ENCODE assay signal across 19 cellular contexts in the genomic region with DNA sequence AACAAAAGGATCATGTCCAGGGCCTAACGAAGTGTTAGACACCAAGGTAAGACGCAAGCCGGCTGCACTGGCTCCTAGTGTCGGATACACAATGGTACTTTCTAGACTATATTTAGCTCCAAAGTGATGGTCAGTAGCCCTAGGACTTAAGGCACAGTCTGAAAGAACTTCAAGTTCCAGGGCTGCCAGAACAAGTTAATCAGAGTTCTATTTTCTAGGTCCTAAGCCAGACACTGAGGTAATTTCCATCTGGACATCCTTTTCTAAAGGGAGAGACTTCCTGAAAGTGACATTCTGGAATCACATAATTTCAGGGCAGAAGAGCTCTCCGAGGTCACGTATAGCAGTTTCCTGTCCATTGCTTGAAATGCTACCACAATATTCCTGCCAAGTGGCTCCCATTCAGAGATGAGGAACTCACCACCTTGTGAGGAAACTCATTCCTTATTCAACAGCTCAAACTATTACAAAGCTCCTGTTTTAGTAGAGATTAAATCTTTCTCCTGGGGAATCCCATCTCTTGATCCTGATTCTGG.
DNase-seq lines count a peak whose midpoint lies in the region; ATAC-seq, FAIRE-seq and TF ChIP-seq lines count a peak whose summit lies in the region.
"Had no signal": no experiment of that assay in that cellular context is flagged by ENCODE, and none has a peak within 500 bp of the region (broad histone marks: within the 10 kb centered on the region; RNA-seq: fewer than 3 reads in every experiment).

No MANE protein-coding gene starts in this region.

- TF ChIP-seq CTCF in cardiac fibroblast (IDR thresholded peaks at IDR 0.05; ENCODE audit: low read depth, low read length): no peak
- no peak for TF ChIP-seq CTCF in psoas muscle (IDR thresholded peaks at IDR 0.05)

- no peak overlapping the region for H3K9ac ChIP-seq in GM23248

- H3K9me3 Mint-ChIP-seq in activated T-cell treated with anti-CD3 and anti-CD28 coated beads, Interleukin-2, amount 50 U/mL, for 24 hours: no peaks in the 10 kb centered on the region

- no peaks in the 10 kb centered on the region for H4K20me1 ChIP-seq in GM23248 (ENCODE audit: insufficient read depth)

- DNase-seq in GM23248: peak; percentile 23
- peak; percentile 18 to 21 for DNase-seq in cardiac fibroblast (ENCODE audit: low read depth in 2 of 2)
- peak; percentile 27 to 68 (median 35) for DNase-seq in right cardiac atrium
- DNase-seq in psoas muscle: peak in 1 of 2 donors; percentile 61
- DNase-seq in activated gamma-delta T cell treated with Interleukin-2 at 50 U/mL for 16 hours: no peak
- no peak for DNase-seq in RCC 7860 (ENCODE audit: low spot score)
- DNase-seq in activated T-cell treated with anti-CD3 and anti-CD28 coated beads, Interleukin-2, amount 50 U/mL, for 24 hours: no peak
- DNase-seq: activated naive CD4-positive, alpha-beta T cell treated with Interleukin-2 at 50 U/mL for 16 hours; Karpas-422; kidney glomerular epithelial cell; NCI-H1436 treated with DMSO at 0.1 percent for 48 hours; NCI-H510A; stimulated activated naive CD8-positive, alpha-beta T cell treated with anti-CD3 and anti-CD28 coated beads, Interleukin-15, Interleukin-2, amounts not matched to agents 100 U/mL and 50 U/mL, for 24 hours; SW 1271 had no signal

- H3F3A ChIP-seq in GM23248 (ENCODE audit: insufficient read depth): peaks cover 5% of the 10 kb centered on the region; the same call in 1 of the 2 replicates

- H3K27me3 Mint-ChIP-seq in activated T-cell treated with anti-CD3 and anti-CD28 coated beads, Interleukin-2, amount 50 U/mL, for 24 hours: peaks cover 12% of the 10 kb centered on the region

- no peak overlapping the region for H3K27ac Mint-ChIP-seq in activated T-cell treated with anti-CD3 and anti-CD28 coated beads, Interleukin-2, amount 50 U/mL, for 24 hours
- H3K27ac Mint-ChIP-seq: WTC11 had no signal

- no peak overlapping the region for H3K4me2 ChIP-seq in GM23248 (ENCODE audit: unreplicated experiment)

- intact Hi-C loops in right cardiac atrium (cut with DNase I) (no loop called here), psoas muscle (cut with DNase I) (loop anchor here in 1 of 2 donors (2.0 kb wide), 1 partner anchor 30 kb away; no protein-coding TSS in a partner anchor)

- ATAC-seq in right cardiac atrium (peak; percentile 94 to 97), psoas muscle (peak; percentile 74 to 98 (median 88)), HG03378 (IDR thresholded peaks at IDR 0.05; ENCODE audit: unreplicated experiment) (no peak)
- ATAC-seq: HCT116; stimulated activated naive CD8-positive, alpha-beta T cell treated with anti-CD3 and anti-CD28 coated beads, Interleukin-15, Interleukin-2, amounts not matched to agents 100 U/mL and 50 U/mL, for 24 hours; WTC11 had no signal

- H3K27me3 ChIP-seq in GM23248 (replicated peaks; ENCODE audit: insufficient read depth) (no peaks in the 10 kb centered on the region), right cardiac atrium (ENCODE audit: control insufficient read depth, insufficient read depth) (no peaks in the 10 kb centered on the region), psoas muscle (ENCODE audit: insufficient read depth in 3 of 3, low read length in 2 of 3) (no peaks in the 10 kb centered on the region)

- 0 out of 2 replicates have a peak, but pooled peaks cover 13% of the 10 kb centered on the region for H3K4me1 ChIP-seq in GM23248 (ENCODE audit: insufficient read depth)
- peaks cover 1% of the 10 kb centered on the region for H3K4me1 ChIP-seq in right cardiac atrium (ENCODE audit: control insufficient read depth, insufficient read depth, low read length)
- peaks cover 4% of the 10 kb centered on the region for H3K4me1 ChIP-seq in psoas muscle

- H3K27ac ChIP-seq in GM23248 (no peak overlapping the region), right cardiac atrium (ENCODE audit: low read length) (no peak overlapping the region), psoas muscle (peak overlapping the region; percentile 25)

- no peaks in the 10 kb centered on the region for H3K79me2 ChIP-seq in GM23248 (ENCODE audit: insufficient read depth)

- H3K9me2 ChIP-seq in GM23248 (ENCODE audit: insufficient read depth): no peaks in the 10 kb centered on the region

- H3K36me3 Mint-ChIP-seq in activated T-cell treated with anti-CD3 and anti-CD28 coated beads, Interleukin-2, amount 50 U/mL, for 24 hours (ENCODE audit: low read depth): no peaks in the 10 kb centered on the region

- WGBS in GM23248 (ENCODE audit: low coverage in 1 of 2, low lambda C conversion rate in 2 of 2, missing lambda C conversion rate in 2 of 2), 2 experiments: 13 to 21% methylated on average over 6 of the region's 6 CpGs
- 28% methylated on average over 6 of the region's 6 CpGs for WGBS in right cardiac atrium
- 11 to 29% (median 11%) methylated on average over 6 of the region's 6 CpGs for WGBS in psoas muscle, 3 donors

- H3K36me3 ChIP-seq in GM23248 (ENCODE audit: low read depth) (no peaks in the 10 kb centered on the region), psoas muscle (ENCODE audit: insufficient read depth in 1 of 2, low read depth in 1 of 2) (no peaks in the 10 kb centered on the region)

- in situ Hi-C loops in GM23248 (cut with MboI): no loop called here

- no peak for FAIRE-seq in RCC 7860 (lab: Jason Lieb, UNC)
- FAIRE-seq: endometrium had no signal

- no peaks in the 10 kb centered on the region for H3K4me1 Mint-ChIP-seq in activated T-cell treated with anti-CD3 and anti-CD28 coated beads, Interleukin-2, amount 50 U/mL, for 24 hours (ENCODE audit: low read depth)
- H3K4me1 Mint-ChIP-seq: central memory CD8-positive, alpha-beta T cell had no signal

- H3K4me3 ChIP-seq in GM23248 (no peak overlapping the region), cardiac fibroblast (replicated peaks in 1 of 2; ENCODE audit: low read depth in 2 of 2, low read length in 2 of 2) (no peak overlapping the region), right cardiac atrium (ENCODE audit: low read length) (no peak overlapping the region), psoas muscle (no peak overlapping the region)

- H3K9me3 ChIP-seq in GM23248 (ENCODE audit: low read depth) (no peaks in the 10 kb centered on the region), right cardiac atrium (ENCODE audit: control insufficient read depth, low read length) (no peaks in the 10 kb centered on the region), psoas muscle (no peaks in the 10 kb centered on the region)

- H3K4me3 Mint-ChIP-seq in activated T-cell treated with anti-CD3 and anti-CD28 coated beads, Interleukin-2, amount 50 U/mL, for 24 hours: no peak overlapping the region
- H3K4me3 Mint-ChIP-seq: central memory CD8-positive, alpha-beta T cell; WTC11 had no signal

- H2AFZ ChIP-seq in GM23248: 0 out of 2 replicates have a peak overlapping the region, but pooled peaks have one; percentile 10

Comparison
In these comparisons a context has a peak if more than half of its experiments do, and no peak if none do; other contexts are left out.
1. DNase-seq: peak in GM23248 (single experiment), cardiac fibroblast (2 of 2) and right cardiac atrium (3 of 3); none in activated gamma-delta T cell treated with Interleukin-2 at 50 U/mL for 16 hours (single experiment), RCC 7860 (single experiment) and activated T-cell treated with anti-CD3 and anti-CD28 coated beads, Interleukin-2, amount 50 U/mL, for 24 hours (single experiment).